23 cellular contexts compared by ENCODE assay signal in the genomic region with DNA sequence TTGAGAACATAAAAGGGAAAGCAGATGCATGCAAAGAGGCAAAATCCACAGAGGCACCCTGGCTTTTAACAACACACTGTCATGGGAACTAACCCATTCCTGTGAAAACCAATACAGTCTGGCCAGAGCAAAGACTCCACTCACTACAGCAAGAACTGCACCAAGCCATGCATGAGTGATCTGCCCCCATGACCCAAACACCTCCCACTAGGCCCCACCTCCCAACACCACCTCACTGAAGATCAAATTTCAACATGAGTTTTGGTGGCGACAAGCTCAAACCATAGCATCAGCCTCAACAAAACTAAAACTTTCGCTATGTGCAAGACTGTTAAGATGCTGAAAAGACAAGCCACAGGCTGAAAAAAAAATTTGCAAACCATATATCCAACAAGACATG.
"Had no signal": no experiment of that assay in that cellular context is flagged by ENCODE, and none has a peak within 500 bp of the region (broad histone marks: within the 10 kb centered on the region; RNA-seq: fewer than 3 reads in every experiment).

No MANE protein-coding gene starts in this region.

- FAIRE-seq: colon, kidney, urothelium cell line had no signal

- H3K9me3 ChIP-seq: adrenal gland, ascending aorta, lower lobe of right lung, right atrium auricular region, tibial nerve had no signal

- H3K27ac Mint-ChIP-seq: activated CD4-positive, alpha-beta T cell treated with anti-CD3 and anti-CD28 coated beads, Interleukin-2, amount 10 ng/mL, durations not matched to agents 7 days and 5 days; activated CD8-positive, alpha-beta memory T cell treated with anti-CD3 and anti-CD28 coated beads, Interleukin-2, amount 10 ng/mL, durations not matched to agents 7 days and 5 days; activated CD8-positive, alpha-beta T cell treated with anti-CD3 and anti-CD28 coated beads for 36 hours; activated naive CD8-positive, alpha-beta T cell; naive thymus-derived CD4-positive, alpha-beta T cell; T-helper 17 cell had no signal

- H3K4me3 ChIP-seq: adrenal gland, ascending aorta, lower lobe of right lung, right atrium auricular region, tibial nerve had no signal

- DNase-seq: activated CD4-positive, alpha-beta T cell treated with anti-CD3 and anti-CD28 coated beads, Interleukin-2, amount 10 ng/mL, durations not matched to agents 7 days and 5 days; activated CD8-positive, alpha-beta memory T cell treated with anti-CD3 and anti-CD28 coated beads, Interleukin-2, amount 10 ng/mL, durations not matched to agents 7 days and 5 days; activated CD8-positive, alpha-beta T cell treated with anti-CD3 and anti-CD28 coated beads for 36 hours; activated naive CD4-positive, alpha-beta T cell; adrenal gland; brain microvascular endothelial cell; central memory CD4-positive, alpha-beta T cell; effector memory CD4-positive, alpha-beta T cell; foreskin melanocyte; kidney; lower lobe of right lung; mesendoderm; naive thymus-derived CD4-positive, alpha-beta T cell; stimulated activated CD4-positive, alpha-beta T cell treated with anti-CD3 and anti-CD28 coated beads, Interleukin-4, amount 100 ng/mL, for 24 hours; stimulated activated naive CD8-positive, alpha-beta T cell treated with anti-CD3 and anti-CD28 coated beads, Interleukin-15, amount 100 ng/mL, for 72 hours; T-helper 17 cell had no signal

- H3K36me3 Mint-ChIP-seq: activated CD8-positive, alpha-beta memory T cell treated with anti-CD3 and anti-CD28 coated beads, Interleukin-2, amount 10 ng/mL, durations not matched to agents 7 days and 5 days; activated naive CD8-positive, alpha-beta T cell; naive thymus-derived CD4-positive, alpha-beta T cell had no signal

- H3K36me3 ChIP-seq: adrenal gland, ascending aorta, brain microvascular endothelial cell, lower lobe of right lung, right atrium auricular region, tibial nerve had no signal

- H3K4me1 ChIP-seq: adrenal gland, ascending aorta, lower lobe of right lung, right atrium auricular region, tibial nerve had no signal

- H3K9me3 Mint-ChIP-seq: activated CD4-positive, alpha-beta T cell treated with anti-CD3 and anti-CD28 coated beads, Interleukin-2, amount 10 ng/mL, durations not matched to agents 7 days and 5 days; activated CD8-positive, alpha-beta T cell treated with anti-CD3 and anti-CD28 coated beads for 36 hours; naive thymus-derived CD4-positive, alpha-beta T cell; stimulated activated naive CD8-positive, alpha-beta T cell treated with anti-CD3 and anti-CD28 coated beads, Interleukin-15, amount 100 ng/mL, for 72 hours had no signal

- H3K4me1 Mint-ChIP-seq: activated CD4-positive, alpha-beta T cell treated with anti-CD3 and anti-CD28 coated beads, Interleukin-2, amount 10 ng/mL, durations not matched to agents 7 days and 5 days had no signal

- ATAC-seq: activated CD8-positive, alpha-beta memory T cell treated with anti-CD3 and anti-CD28 coated beads, Interleukin-2, amount 10 ng/mL, durations not matched to agents 7 days and 5 days; activated CD8-positive, alpha-beta T cell treated with anti-CD3 and anti-CD28 coated beads for 36 hours; left lobe of liver; lower lobe of right lung; naive thymus-derived CD4-positive, alpha-beta T cell; stimulated activated naive CD8-positive, alpha-beta T cell treated with anti-CD3 and anti-CD28 coated beads, Interleukin-15, amount 100 ng/mL, for 72 hours; T-helper 17 cell had no signal

- H3K27me3 Mint-ChIP-seq: activated naive CD8-positive, alpha-beta T cell had no signal

- H3K4me3 Mint-ChIP-seq: activated CD4-positive, alpha-beta T cell treated with anti-CD3 and anti-CD28 coated beads, Interleukin-2, amount 10 ng/mL, durations not matched to agents 7 days and 5 days; activated CD8-positive, alpha-beta memory T cell treated with anti-CD3 and anti-CD28 coated beads, Interleukin-2, amount 10 ng/mL, durations not matched to agents 7 days and 5 days; activated CD8-positive, alpha-beta T cell treated with anti-CD3 and anti-CD28 coated beads for 36 hours; activated naive CD8-positive, alpha-beta T cell; naive thymus-derived CD4-positive, alpha-beta T cell; stimulated activated naive CD8-positive, alpha-beta T cell treated with anti-CD3 and anti-CD28 coated beads, Interleukin-15, amount 100 ng/mL, for 72 hours; T-helper 17 cell had no signal

- H3K27ac ChIP-seq: adrenal gland, ascending aorta, brain microvascular endothelial cell, lower lobe of right lung, right atrium auricular region, tibial nerve had no signal

- H3K27me3 ChIP-seq: adrenal gland, ascending aorta, brain microvascular endothelial cell, right atrium auricular region, tibial nerve had no signal
